Comparison of ENCODE assay signal across 9 cellular contexts in the genomic region with DNA sequence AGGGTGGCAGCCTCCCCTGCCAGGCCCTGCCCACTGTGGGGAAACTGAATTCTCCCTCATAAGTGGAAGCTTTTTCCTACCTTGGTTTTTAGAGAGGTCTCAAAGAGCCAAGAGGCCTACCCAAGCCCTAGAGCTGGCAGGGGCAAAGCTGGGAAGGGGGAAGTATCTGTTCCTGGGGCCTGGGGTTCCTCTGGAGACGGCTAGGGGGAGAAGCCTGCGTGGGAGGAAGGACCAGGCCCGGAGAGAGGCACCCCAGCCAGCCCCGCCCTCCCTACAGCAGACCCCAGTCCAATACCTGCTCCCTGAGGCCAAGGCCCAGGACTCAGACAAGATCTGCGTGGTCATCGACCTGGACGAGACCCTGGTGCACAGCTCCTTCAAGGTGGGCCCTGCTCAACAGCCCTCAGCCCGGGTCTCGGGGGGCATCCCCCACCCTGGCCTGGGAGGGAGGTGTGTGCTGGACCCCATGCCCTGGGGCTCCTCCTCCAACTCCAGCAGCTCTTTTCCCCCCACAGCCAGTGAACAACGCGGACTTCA. TPM values are rescaled to one million over a fixed set of nuclear protein-coding genes. Genes with fewer than 3 reads are reported as not detected.
DNase-seq lines count a peak whose midpoint lies in the region; ATAC-seq and TF ChIP-seq lines count a peak whose summit lies in the region.
"Had no signal": no experiment of that assay in that cellular context is flagged by ENCODE, and none has a peak within 500 bp of the region (broad histone marks: within the 10 kb centered on the region; RNA-seq: fewer than 3 reads in every experiment).

No MANE protein-coding gene starts in this region.

- DNase-seq in AG10803 (ENCODE audit: low read depth) = no peak
- no peak for DNase-seq in dorsolateral prefrontal cortex
- no peak for DNase-seq in neural crest cell (ENCODE audit: low read depth, low spot score)
- no peak for DNase-seq in stimulated activated naive CD4-positive, alpha-beta T cell (lab: John Stamatoyannopoulos, UW)
- no peak for DNase-seq in nephron progenitor cell
- DNase-seq in activated CD8-positive, alpha-beta memory T cell treated with anti-CD3 and anti-CD28 coated beads, Interleukin-2, amount 50 U/mL, for 4 hours = no peak

- H3F3A ChIP-seq in OCI-LY1 (ENCODE audit: insufficient read depth, low read length) = no peaks in the 10 kb centered on the region

- H3K9me3 Mint-ChIP-seq in neural crest cell (no peaks in the 10 kb centered on the region), nephron progenitor cell (no peaks in the 10 kb centered on the region)

- H3K4me3 ChIP-seq in AG10803 (ENCODE audit: low read length) = peak overlapping the region; percentile 77
- H3K4me3 ChIP-seq in OCI-LY1 (ENCODE audit: low read depth, low read length, poor library complexity, severe bottlenecking) = peak overlapping the region; percentile 71
- H3K4me3 ChIP-seq in dorsolateral prefrontal cortex = peak overlapping the region in 45 of 59 donors; percentile 62 to 99 (median 94)

- H3K27ac Mint-ChIP-seq in neural crest cell (ENCODE audit: unreplicated experiment) (no peak overlapping the region), nephron progenitor cell (no peak overlapping the region)

- peak overlapping the region; percentile 31 for H3K27ac ChIP-seq in OCI-LY1 (ENCODE audit: low read depth, low read length, poor library complexity, severe bottlenecking)
- H3K27ac ChIP-seq in dorsolateral prefrontal cortex = peak overlapping the region in 51 of 59 donors; percentile 13 to 100 (median 99)

- H3K79me2 ChIP-seq in OCI-LY1 (ENCODE audit: insufficient read depth, low read length) = no peaks in the 10 kb centered on the region

- ATAC-seq in GM21529 (IDR thresholded peaks at IDR 0.05; ENCODE audit: unreplicated experiment) = no peak

- peak overlapping the region; percentile 79 for H3K4me3 Mint-ChIP-seq in neural crest cell
- H3K4me3 Mint-ChIP-seq in nephron progenitor cell = no peak overlapping the region

- H3K9me2 ChIP-seq in OCI-LY1 (ENCODE audit: low read depth, low read length) = no peaks in the 10 kb centered on the region

- intact Hi-C loops in dorsolateral prefrontal cortex (cut with DNase I) = no loop called here

- peak overlapping the region; percentile 80 for H3K4me2 ChIP-seq in OCI-LY1 (ENCODE audit: low read length)

- H3K4me1 ChIP-seq in OCI-LY1 (ENCODE audit: insufficient read depth, low read length, severe bottlenecking) = peaks cover 65% of the 10 kb centered on the region

- no peaks in the 10 kb centered on the region for H3K9me3 ChIP-seq in OCI-LY1 (ENCODE audit: low read length)

- H2AFZ ChIP-seq in OCI-LY1 (ENCODE audit: low read length) = no peak overlapping the region

- TF ChIP-seq CTCF in AG10803 (conservative IDR thresholded peaks at IDR 0.05; ENCODE audit: low read length) (no peak), OCI-LY1 (IDR thresholded peaks at IDR 0.05; ENCODE audit: low read length) (no peak), dorsolateral prefrontal cortex (IDR thresholded peaks at IDR 0.05 in 54 of 56, conservative IDR thresholded peaks at IDR 0.05 in 2 of 56; ENCODE audit: low read depth in 1 of 56, partially characterized antibody in 56 of 56) (no peak), neural crest cell (conservative IDR thresholded peaks at IDR 0.05) (no peak), nephron progenitor cell (IDR thresholded peaks at IDR 0.05) (no peak)

- H3K27me3 ChIP-seq in OCI-LY1 (ENCODE audit: insufficient read depth, low read length) (no peaks in the 10 kb centered on the region), dorsolateral prefrontal cortex (peaks cover 0 to 5% (median 0%) of the 10 kb centered on the region in 45 donors)

- H3K36me3 Mint-ChIP-seq in neural crest cell (ENCODE audit: low read depth) (no peaks in the 10 kb centered on the region), nephron progenitor cell (ENCODE audit: low read depth) (peaks cover 17% of the 10 kb centered on the region)

- H4K20me1 ChIP-seq in OCI-LY1 (ENCODE audit: insufficient read depth, low read length) = no peaks in the 10 kb centered on the region

- H3K9ac ChIP-seq in OCI-LY1 (ENCODE audit: low read length) = no peak overlapping the region

- H3K27me3 Mint-ChIP-seq in neural crest cell (ENCODE audit: low read depth) (peaks cover 23% of the 10 kb centered on the region), nephron progenitor cell (ENCODE audit: low read depth, poor library complexity) (peaks cover 22% of the 10 kb centered on the region)

- H3K4me1 Mint-ChIP-seq in neural crest cell (peaks cover 28% of the 10 kb centered on the region), nephron progenitor cell (peaks cover 38% of the 10 kb centered on the region)

- H3K36me3 ChIP-seq in OCI-LY1 (ENCODE audit: insufficient read depth, low read length) = peaks cover 30% of the 10 kb centered on the region

RNA-seq across cellular contexts. Expression of a gene that starts 2.2 kb away (rescaled TPM):
- total RNA-seq in dorsolateral prefrontal cortex (10 to 100 TPM; 25.1 to 85.9 (median 45.2) TPM), neural crest cell (46.4 TPM in 2 replicates)

RNA-seq across cellular contexts. Expression of a gene that starts 17.0 kb away (rescaled TPM):
- total RNA-seq in dorsolateral prefrontal cortex (under 1 TPM in 5 of 120 experiments, not detected in 115; 0.08 to 0.44 (median 0.26) TPM), neural crest cell (not detected in 2 replicates)
- total RNA-seq: dermis microvascular lymphatic vessel endothelial cell had no signal

RNA-seq across cellular contexts. Expression of a gene that starts 19.8 kb away (rescaled TPM):
- total RNA-seq in dorsolateral prefrontal cortex (10 to 100 TPM in 90 of 120 experiments, 1 to 10 TPM in 30; 2.6 to 76.0 (median 19.2) TPM), neural crest cell (0.09 TPM in 1 of 2 replicates, not detected in the other)

RNA-seq across cellular contexts. Expression of a gene that starts 45.2 kb away (rescaled TPM):
- total RNA-seq in dorsolateral prefrontal cortex = 1 to 10 TPM in 73 of 120 experiments, under 1 TPM in 42, not detected in 5; 0.20 to 4.6 (median 1.3) TPM
- total RNA-seq in neural crest cell = 0.30 TPM in 1 of 2 replicates, not detected in the other
- total RNA-seq: dermis microvascular lymphatic vessel endothelial cell had no signal
